ENCODE assay signal across 32 cellular contexts in genomic region chr2:16169381-16169960, GRCh38.
"Had no signal": no experiment of that assay in that cellular context is flagged by ENCODE, and none has a peak within 500 bp of the region (broad histone marks: within the 10 kb centered on the region; RNA-seq: fewer than 3 reads in every experiment).

No MANE protein-coding gene starts in this region.

- H3K4me2 ChIP-seq: KMS-11, PC-9 had no signal

- ATAC-seq: activated CD8-positive, alpha-beta memory T cell treated with anti-CD3 and anti-CD28 coated beads, Interleukin-2, amount 10 ng/mL, durations not matched to agents 7 days and 5 days; activated naive CD8-positive, alpha-beta T cell treated with anti-CD3 and anti-CD28 coated beads, Interleukin-2, amount 50 U/mL, for 24 hours; Right ventricle myocardium inferior had no signal

- H3K36me3 ChIP-seq: WERI-Rb-1 had no signal

- H2AFZ ChIP-seq: PC-9 had no signal

- H3K4me3 ChIP-seq: PC-9, SK-N-MC had no signal

- FAIRE-seq: bronchial epithelial cell, RCC 7860 had no signal

- DNase-seq: activated CD4-positive, alpha-beta memory T cell treated with anti-CD3 and anti-CD28 coated beads, Interleukin-2, amount 10 ng/mL, durations not matched to agents 7 days and 5 days; activated CD4-positive, alpha-beta T cell treated with anti-CD3 and anti-CD28 coated beads for 1 hour; activated CD4-positive, alpha-beta T cell treated with anti-CD3 and anti-CD28 coated beads for 48 hours; activated CD4-positive, CD25-positive, alpha-beta regulatory T cell; activated CD8-positive, alpha-beta memory T cell treated with anti-CD3 and anti-CD28 coated beads for 24 hours; activated CD8-positive, alpha-beta memory T cell treated with anti-CD3 and anti-CD28 coated beads, Interleukin-2, amount 10 ng/mL, durations not matched to agents 7 days and 5 days; activated CD8-positive, alpha-beta memory T cell treated with anti-CD3 and anti-CD28 coated beads, Interleukin-2, amount 50 U/mL, for 48 hours; activated effector memory CD4-positive, alpha-beta T cell treated with Interleukin-2 at 50 U/mL for 16 hours; activated naive CD4-positive, alpha-beta T cell treated with anti-CD3 and anti-CD28 coated beads, Interleukin-2, amount 10 ng/mL, durations not matched to agents 7 days and 5 days; activated naive CD8-positive, alpha-beta T cell treated with anti-CD3 and anti-CD28 coated beads, Interleukin-2, amount 50 U/mL, for 24 hours; activated T-cell treated with anti-CD3 and anti-CD28 coated beads, Interleukin-2, amount 50 U/mL, for 48 hours; anterior cingulate cortex; caudate nucleus; MM.1S; MV-4-11; NCI-H1092; NCI-H1417; NCI-H187 treated with DMSO at 0.1 percent for 48 hours; NCI-H2081; NCI-H2171 treated with DMSO at 0.1 percent for 48 hours; NCI-H2227 treated with DMSO at 0.1 percent for 48 hours; NCI-H446; NCI-H524; PC-9; T1000; WERI-Rb-1 had no signal

- H3K9ac ChIP-seq: KMS-11 had no signal

- H3K27ac ChIP-seq: KMS-11, PC-9, RWPE1, SK-N-MC, WERI-Rb-1 had no signal
